13 cellular contexts compared by ENCODE assay signal in genomic region chr12:28780096-28780495, GRCh38.
DNase-seq lines count a peak whose midpoint lies in the region; ATAC-seq and TF ChIP-seq lines count a peak whose summit lies in the region.
"Had no signal": no experiment of that assay in that cellular context is flagged by ENCODE, and none has a peak within 500 bp of the region (broad histone marks: within the 10 kb centered on the region; RNA-seq: fewer than 3 reads in every experiment).

No MANE protein-coding gene starts in this region.

- TF ChIP-seq POLR2A in gastrocnemius medialis (IDR thresholded peaks at IDR 0.05): no peak

- no peak overlapping the region for H3K23ac ChIP-seq in mesendoderm (ENCODE audit: low read length)

- H3K27me3 ChIP-seq in gastrocnemius medialis (no peaks in the 10 kb centered on the region), mesendoderm (ENCODE audit: insufficient read depth, low read length, poor library complexity) (no peaks in the 10 kb centered on the region)

- TF ChIP-seq CTCF in WTC11 (IDR thresholded peaks at IDR 0.05) (no peak), gastrocnemius medialis (IDR thresholded peaks at IDR 0.05 in 4 of 5, conservative IDR thresholded peaks at IDR 0.05 in 1 of 5) (no peak)

- no peak overlapping the region for H3K4me3 ChIP-seq in gastrocnemius medialis
- no peak overlapping the region for H3K4me3 ChIP-seq in mesendoderm (ENCODE audit: low read length)
- H3K4me3 ChIP-seq: left ventricle myocardium inferior had no signal

- H3K4me1 Mint-ChIP-seq in WTC11: peaks cover 12% of the 10 kb centered on the region
- H3K4me1 Mint-ChIP-seq: activated CD4-positive, alpha-beta T cell treated with anti-CD3 and anti-CD28 coated beads, Interleukin-2, amount 10 ng/mL, durations not matched to agents 24 days and 14 days had no signal

- H3K9ac ChIP-seq in mesendoderm (ENCODE audit: low read length): no peak overlapping the region

- H3K56ac ChIP-seq in mesendoderm (ENCODE audit: low read length): no peak overlapping the region

- H3K27ac Mint-ChIP-seq in WTC11: 0 out of 2 replicates have a peak overlapping the region, but pooled peaks have one; percentile 4
- H3K27ac Mint-ChIP-seq: activated CD4-positive, alpha-beta T cell treated with anti-CD3 and anti-CD28 coated beads, Interleukin-2, amount 10 ng/mL, durations not matched to agents 24 days and 14 days; endodermal cell had no signal

- H3K4me1 ChIP-seq in gastrocnemius medialis (no peaks in the 10 kb centered on the region), mesendoderm (ENCODE audit: control insufficient read depth, low read depth, low read length) (no peaks in the 10 kb centered on the region)

- no peak overlapping the region for H2BK5ac ChIP-seq in mesendoderm (ENCODE audit: low read length)

- H3K79me1 ChIP-seq in mesendoderm (ENCODE audit: low read length): no peaks in the 10 kb centered on the region

- POLR2A ChIA-PET in WTC11 (lab: Charles Lee): no interaction called here

- H3K4ac ChIP-seq in mesendoderm (ENCODE audit: low read depth, low read length): no peak overlapping the region

- no peak overlapping the region for H3K27ac ChIP-seq in gastrocnemius medialis
- no peak overlapping the region for H3K27ac ChIP-seq in mesendoderm (ENCODE audit: low read depth, low read length)
- H3K27ac ChIP-seq: left ventricle myocardium inferior had no signal

- no peak overlapping the region for H4K8ac ChIP-seq in mesendoderm (ENCODE audit: low read depth, low read length)

- ATAC-seq in WTC11 (no peak), gastrocnemius medialis (no peak)

- in situ Hi-C loops in gastrocnemius medialis (cut with MboI; ENCODE audit: low sequenced_read_pairs in 4 of 4): no loop called here

- no peaks in the 10 kb centered on the region for H3K9me3 ChIP-seq in gastrocnemius medialis
- H3K9me3 ChIP-seq: left ventricle myocardium inferior had no signal

- no peak overlapping the region for H3K18ac ChIP-seq in mesendoderm (ENCODE audit: low read length)

- no peaks in the 10 kb centered on the region for H3K27me3 Mint-ChIP-seq in WTC11 (ENCODE audit: low read depth)
- H3K27me3 Mint-ChIP-seq: activated CD4-positive, alpha-beta T cell treated with anti-CD3 and anti-CD28 coated beads, Interleukin-2, amount 10 ng/mL, durations not matched to agents 24 days and 14 days had no signal

- H3K36me3 ChIP-seq in gastrocnemius medialis: no peaks in the 10 kb centered on the region
- no peaks in the 10 kb centered on the region for H3K36me3 ChIP-seq in mesendoderm (ENCODE audit: control insufficient read depth, insufficient read depth, low read length)
- H3K36me3 ChIP-seq: left ventricle myocardium inferior had no signal

- H3K36me3 Mint-ChIP-seq in WTC11: no peaks in the 10 kb centered on the region

- peaks cover 5% of the 10 kb centered on the region; the same call in 1 of the 2 replicates for H3K9me3 Mint-ChIP-seq in WTC11
- H3K9me3 Mint-ChIP-seq: activated CD4-positive, alpha-beta T cell treated with anti-CD3 and anti-CD28 coated beads, Interleukin-2, amount 10 ng/mL, durations not matched to agents 24 days and 14 days; endodermal cell had no signal

- no peak overlapping the region for H2BK120ac ChIP-seq in mesendoderm (ENCODE audit: low read depth, low read length)

- H2AK5ac ChIP-seq in mesendoderm (ENCODE audit: low read length): no peak overlapping the region

- CTCF ChIA-PET in WTC11 (lab: Charles Lee): no interaction called here

- no CpG with 5 or more reads among the region's 2 CpGs for WGBS in mesendoderm (ENCODE audit: extremely low coverage, insufficient coverage, low lambda C conversion rate)

- H3K4me3 Mint-ChIP-seq in WTC11: no peak overlapping the region
- H3K4me3 Mint-ChIP-seq: activated CD4-positive, alpha-beta T cell treated with anti-CD3 and anti-CD28 coated beads, Interleukin-2, amount 10 ng/mL, durations not matched to agents 24 days and 14 days; endodermal cell had no signal

- H3K4me2 ChIP-seq in mesendoderm (ENCODE audit: low read length): no peak overlapping the region

- H4K5ac ChIP-seq in mesendoderm (ENCODE audit: low read length): no peak overlapping the region

- intact Hi-C loops in gastrocnemius medialis (cut with DNase I; ENCODE audit: low total_unique reads): no loop called here

- no peak overlapping the region for H2BK15ac ChIP-seq in mesendoderm (replicated peaks; ENCODE audit: low read depth)

- H3K79me2 ChIP-seq in mesendoderm (ENCODE audit: control insufficient read depth, insufficient read depth, low read length): no peaks in the 10 kb centered on the region

- DNase-seq in A172 (ENCODE audit: low spot score): peak; percentile 88
- DNase-seq in HK-2 (ENCODE audit: unreplicated experiment): peak; percentile 61
- no peak for DNase-seq in WTC11 (ENCODE audit: low spot score)
- DNase-seq in hepatic stellate cell (ENCODE audit: low spot score): peak; percentile 17
- no peak for DNase-seq in DMS153 (lab: John Stamatoyannopoulos, UW)
- DNase-seq in activated gamma-delta T cell treated with Interleukin-2 at 50 U/mL for 16 hours: no peak
- no peak for DNase-seq in gastrocnemius medialis
- no peak for DNase-seq in mesendoderm
- DNase-seq: activated CD4-positive, alpha-beta T cell treated with anti-CD3 and anti-CD28 coated beads, Interleukin-2, amount 10 ng/mL, durations not matched to agents 24 days and 14 days; endodermal cell; left ventricle myocardium inferior; NCI-H2171; Right ventricle myocardium superior had no signal

TF ChIP-seq in WTC11, 78 proteins besides CTCF, POLR2A, EP300 and RAD21:
- TF ChIP-seq NR1H2 (CRISPR knock-in tag; IDR thresholded peaks at IDR 0.05) (no peak), NFYB (CRISPR knock-in tag; conservative IDR thresholded peaks at IDR 0.05; ENCODE audit: low read depth) (no peak), MAX (CRISPR knock-in tag; IDR thresholded peaks at IDR 0.05) (no peak), FOXJ3 (CRISPR knock-in tag; IDR thresholded peaks at IDR 0.05; ENCODE audit: borderline replicate concordance) (no peak), RORB (CRISPR knock-in tag; IDR thresholded peaks at IDR 0.05) (no peak), ELF4 (CRISPR knock-in tag; IDR thresholded peaks at IDR 0.05; ENCODE audit: low read depth) (no peak), RELA (CRISPR knock-in tag; IDR thresholded peaks at IDR 0.05; ENCODE audit: borderline replicate concordance) (no peak), ZNF671 (CRISPR knock-in tag; IDR thresholded peaks at IDR 0.05) (no peak), ZNF219 (CRISPR knock-in tag; IDR thresholded peaks at IDR 0.05; ENCODE audit: borderline replicate concordance) (no peak), CREM (CRISPR knock-in tag; IDR thresholded peaks at IDR 0.05) (no peak), FOXK1 (CRISPR knock-in tag; IDR thresholded peaks at IDR 0.05) (no peak)

Comparison
In these comparisons a context has a peak if more than half of its experiments do, and no peak if none do; other contexts are left out.
1. DNase-seq: peak in A172 (single experiment), HK-2 (single experiment) and hepatic stellate cell (single experiment); none in WTC11 (single experiment), DMS153 (single experiment), activated gamma-delta T cell treated with Interleukin-2 at 50 U/mL for 16 hours (single experiment), gastrocnemius medialis (0 of 2) and mesendoderm (single experiment).